In genomic region chr4:114146947-114147618, GRCh38 we compare ENCODE assay signal across 1 cellular context.
TF ChIP-seq lines count a peak whose summit lies in the region.

No MANE protein-coding gene starts in this region.

TF ChIP-seq in H1, 55 proteins besides CTCF, POLR2A, EP300 and RAD21 (continued from another document):
- TF ChIP-seq CHD7 (IDR thresholded peaks at IDR 0.05; ENCODE audit: insufficient replicate concordance, low read length) (no peak), TAF1 (IDR thresholded peaks at IDR 0.05; ENCODE audit: low read depth, low read length) (no peak), TBP (IDR thresholded peaks at IDR 0.05; ENCODE audit: low read depth, low read length) (no peak), SRF (IDR thresholded peaks at IDR 0.05; ENCODE audit: low read depth, low read length) (no peak), TAF7 (optimal IDR thresholded peaks at IDR 0.05; ENCODE audit: borderline replicate concordance, low read depth, low read length) (no peak), HDAC2 (IDR thresholded peaks at IDR 0.05; ENCODE audit: borderline replicate concordance in 1 of 2, low read depth in 2 of 2, low read length in 2 of 2) (no peak), CBX5 (IDR thresholded peaks at IDR 0.05; ENCODE audit: low read depth, low read length) (no peak), JUND (IDR thresholded peaks at IDR 0.05; ENCODE audit: low read length) (no peak), ZNF274 (IDR thresholded peaks at IDR 0.05; ENCODE audit: borderline replicate concordance, extremely low read depth, low read length) (no peak), RBBP5 (IDR thresholded peaks at IDR 0.05; ENCODE audit: borderline replicate concordance, low read depth, low read length) (no peak), TEAD4 (IDR thresholded peaks at IDR 0.05; ENCODE audit: low read depth, low read length) (no peak), CHD2 (IDR thresholded peaks at IDR 0.05; ENCODE audit: low read length) (no peak)
